ENCODE assay signal across 13 cellular contexts in genomic region chr5:4640793-4641192, GRCh38.
A peak's percentile ranks its signal among the peaks of the same experiment; 100 is the strongest.
DNase-seq lines count a peak whose midpoint lies in the region; ATAC-seq and TF ChIP-seq lines count a peak whose summit lies in the region.
"Had no signal": no experiment of that assay in that cellular context is flagged by ENCODE, and none has a peak within 500 bp of the region (broad histone marks: within the 10 kb centered on the region; RNA-seq: fewer than 3 reads in every experiment).

No MANE protein-coding gene starts in this region.

- peak; percentile 58 for ATAC-seq in left lung
- ATAC-seq in T-cell (replicated peaks in 1 of 4), result no peak
- no peak for ATAC-seq in T-helper 17 cell
- ATAC-seq: activated naive CD4-positive, alpha-beta T cell treated with anti-CD3 and anti-CD28 coated beads, Interleukin-2, amount 50 U/mL, for 72 hours; effector memory CD8-positive, alpha-beta T cell had no signal

- no peaks in the 10 kb centered on the region for H4K20me1 ChIP-seq in GM23248 (ENCODE audit: insufficient read depth)

- H2AFZ ChIP-seq in GM23248, result no peak overlapping the region

- H3K4me1 ChIP-seq in GM23248 (ENCODE audit: insufficient read depth), result no peaks in the 10 kb centered on the region
- H3K4me1 ChIP-seq in left lung, result no peaks in the 10 kb centered on the region
- H3K4me1 ChIP-seq: SJCRH30 had no signal

- DNase-seq in GM23248 (peak; percentile 4), NCI-H2171 (lab: John Stamatoyannopoulos, UW) (peak; percentile 36), left lung (no peak), posterior cingulate gyrus (no peak), T-cell (no peak), NOMO-1 treated with dmso at 0.1 percent for 144 hours (lab: John Stamatoyannopoulos, UW; ENCODE audit: unreplicated experiment) (no peak), T-helper 17 cell (no peak)
- DNase-seq: activated CD4-positive, alpha-beta T cell treated with anti-CD3 and anti-CD28 coated beads, Interleukin-2, amount 50 U/mL, for 4 hours; effector memory CD8-positive, alpha-beta T cell; NCI-H1092 treated with DMSO at 0.1 percent for 48 hours had no signal

- H3K4me1 Mint-ChIP-seq in brain (peaks cover 51% of the 10 kb centered on the region), T-cell (no peaks in the 10 kb centered on the region), T-helper 17 cell (no peaks in the 10 kb centered on the region)

- intact Hi-C loops in left lung (cut with DNase I), result no loop called here
- intact Hi-C loops in posterior cingulate gyrus (cut with DNase I), result no loop called here

- H3K79me2 ChIP-seq in GM23248 (ENCODE audit: insufficient read depth), result no peaks in the 10 kb centered on the region

- no peak overlapping the region for H3K9ac ChIP-seq in GM23248

- no peak overlapping the region for H3K4me2 ChIP-seq in GM23248 (ENCODE audit: unreplicated experiment)

- H3K9me3 Mint-ChIP-seq in brain (no peaks in the 10 kb centered on the region), T-cell (peaks cover 0 to 3% (median 3%) of the 10 kb centered on the region in 3 donors)

- H3K27me3 ChIP-seq in GM23248 (replicated peaks; ENCODE audit: insufficient read depth) (no peaks in the 10 kb centered on the region), left lung (no peaks in the 10 kb centered on the region)
- H3K27me3 ChIP-seq: SJCRH30 had no signal

- H3K4me3 Mint-ChIP-seq in brain, result peak overlapping the region in 1 of 5 experiments; percentile 30
- no peak overlapping the region for H3K4me3 Mint-ChIP-seq in T-cell
- no peak overlapping the region for H3K4me3 Mint-ChIP-seq in T-helper 17 cell
- H3K4me3 Mint-ChIP-seq: effector memory CD8-positive, alpha-beta T cell had no signal

- H3K27ac Mint-ChIP-seq in brain (no peak overlapping the region), T-cell (no peak overlapping the region), T-helper 17 cell (no peak overlapping the region)
- H3K27ac Mint-ChIP-seq: activated naive CD4-positive, alpha-beta T cell treated with anti-CD3 and anti-CD28 coated beads, Interleukin-2, amount 50 U/mL, for 72 hours; effector memory CD8-positive, alpha-beta T cell had no signal

- H3K36me3 Mint-ChIP-seq in brain (no peaks in the 10 kb centered on the region), T-cell (no peaks in the 10 kb centered on the region), T-helper 17 cell (ENCODE audit: low read depth) (no peaks in the 10 kb centered on the region)

- H3K27me3 Mint-ChIP-seq in brain (peaks cover 6% of the 10 kb centered on the region), T-cell (no peaks in the 10 kb centered on the region), T-helper 17 cell (no peaks in the 10 kb centered on the region)
- H3K27me3 Mint-ChIP-seq: effector memory CD8-positive, alpha-beta T cell had no signal

- H3K9me2 ChIP-seq in GM23248 (ENCODE audit: insufficient read depth), result no peaks in the 10 kb centered on the region

- in situ Hi-C loops in GM23248 (cut with MboI), result no loop called here

- WGBS in GM23248 (ENCODE audit: low coverage in 1 of 2, low lambda C conversion rate in 2 of 2, missing lambda C conversion rate in 2 of 2), 2 experiments, result 32 to 42% methylated on average over 2 of the region's 2 CpGs

- CTCF ChIA-PET in T-cell (lab: Charles Lee), result no interaction called here

- H3K27ac ChIP-seq in GM23248, result no peak overlapping the region
- no peak overlapping the region for H3K27ac ChIP-seq in left lung
- H3K27ac ChIP-seq: SJCRH30 had no signal

- no peaks in the 10 kb centered on the region for H3K9me3 ChIP-seq in GM23248 (ENCODE audit: low read depth)
- peaks cover 0 to 7% of the 10 kb centered on the region in 2 donors for H3K9me3 ChIP-seq in left lung
- peaks cover 3% of the 10 kb centered on the region for H3K9me3 ChIP-seq in T-helper 17 cell (ENCODE audit: control insufficient read depth, low read length, poor library complexity, severe bottlenecking)
- H3K9me3 ChIP-seq: SJCRH30 had no signal

- H3K36me3 ChIP-seq in GM23248 (ENCODE audit: low read depth) (no peaks in the 10 kb centered on the region), left lung (no peaks in the 10 kb centered on the region)
- H3K36me3 ChIP-seq: SJCRH30 had no signal

- no peaks in the 10 kb centered on the region for H3F3A ChIP-seq in GM23248 (ENCODE audit: insufficient read depth)

- peak; percentile 51 to 67 for TF ChIP-seq CTCF in brain (conservative IDR thresholded peaks at IDR 0.05)
- TF ChIP-seq CTCF in left lung (IDR thresholded peaks at IDR 0.05), result no peak

- H3K4me3 ChIP-seq in GM23248 (no peak overlapping the region), left lung (no peak overlapping the region)
- H3K4me3 ChIP-seq: SJCRH30 had no signal

- POLR2A ChIA-PET in T-cell (lab: Charles Lee), result no interaction called here

Comparison
In these comparisons a context has a peak if more than half of its experiments do, and no peak if none do; other contexts are left out.
1. DNase-seq: peak in GM23248 (single experiment) and NCI-H2171 (single experiment); none in left lung (0 of 2), posterior cingulate gyrus (0 of 10), T-cell (0 of 34), NOMO-1 treated with dmso at 0.1 percent for 144 hours (single experiment) and T-helper 17 cell (0 of 3).
2. CTCF ChIP-seq: peak in brain (2 of 2); none in left lung (0 of 2).